9 cellular contexts compared by ENCODE assay signal in the genomic region with DNA sequence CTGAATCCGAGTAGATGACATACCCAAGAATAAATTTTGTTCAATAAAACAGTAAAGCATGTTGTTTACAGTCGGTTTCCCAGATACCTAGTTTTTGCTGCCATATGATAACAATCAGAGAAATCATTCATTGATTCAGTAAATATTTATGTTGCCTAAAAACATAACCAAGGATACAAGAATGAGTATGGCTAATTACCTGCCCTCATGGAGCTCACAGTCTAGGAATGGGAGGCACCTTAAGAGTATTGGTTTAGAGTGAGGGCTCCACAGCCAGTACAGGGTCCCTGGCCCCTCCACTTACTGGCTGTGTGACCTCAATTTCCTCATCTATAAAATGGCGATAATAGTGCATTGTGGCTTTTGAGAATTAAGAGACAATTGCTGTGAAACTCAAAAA. TPM values are rescaled to one million over a fixed set of nuclear protein-coding genes. Genes with fewer than 3 reads are reported as not detected.
DNase-seq lines count a peak whose midpoint lies in the region; ATAC-seq and TF ChIP-seq lines count a peak whose summit lies in the region.
"Had no signal": no experiment of that assay in that cellular context is flagged by ENCODE, and none has a peak within 500 bp of the region (broad histone marks: within the 10 kb centered on the region; RNA-seq: fewer than 3 reads in every experiment).

No MANE protein-coding gene starts in this region.

- H3K27me3 Mint-ChIP-seq in activated CD4-positive, alpha-beta T cell treated with anti-CD3 and anti-CD28 coated beads, Interleukin-2, amount 10 ng/mL, durations not matched to agents 24 days and 14 days, result no peaks in the 10 kb centered on the region

- no peak for DNase-seq in activated CD4-positive, alpha-beta T cell treated with anti-CD3 and anti-CD28 coated beads, Interleukin-2, amount 10 ng/mL, durations not matched to agents 24 days and 14 days
- DNase-seq in activated CD4-positive, alpha-beta T cell treated with anti-CD3 and anti-CD28 coated beads, Interleukin-2, amount 50 U/mL, for 48 hours, result no peak
- DNase-seq in adipocyte (ENCODE audit: low read depth), result no peak
- DNase-seq in thoracic aorta (ENCODE audit: low spot score), result no peak
- no peak for DNase-seq in HuH-7 (ENCODE audit: low spot score)
- no peak for DNase-seq in stimulated activated CD4-positive, alpha-beta T cell treated with anti-CD3 and anti-CD28 coated beads, Interleukin-4, amount 100 ng/mL, for 1 hour
- DNase-seq in AG08396 (ENCODE audit: low spot score), result no peak

- intact Hi-C loops in activated CD4-positive, alpha-beta T cell treated with anti-CD3 and anti-CD28 coated beads, Interleukin-2, amount 10 ng/mL, durations not matched to agents 24 days and 14 days (cut with micrococcal nuclease), result no loop called here

- peaks cover 73% of the 10 kb centered on the region for H3K4me1 Mint-ChIP-seq in activated CD4-positive, alpha-beta T cell treated with anti-CD3 and anti-CD28 coated beads, Interleukin-2, amount 10 ng/mL, durations not matched to agents 24 days and 14 days

- no peaks in the 10 kb centered on the region for H3K9me3 ChIP-seq in adipocyte (ENCODE audit: control insufficient read depth, low read length)
- no peaks in the 10 kb centered on the region for H3K9me3 ChIP-seq in liver (ENCODE audit: control insufficient read depth in 4 of 4, low read length in 3 of 4)
- H3K9me3 ChIP-seq in thoracic aorta, result no peaks in the 10 kb centered on the region

- H3K36me3 Mint-ChIP-seq in activated CD4-positive, alpha-beta T cell treated with anti-CD3 and anti-CD28 coated beads, Interleukin-2, amount 10 ng/mL, durations not matched to agents 24 days and 14 days (ENCODE audit: low read depth), result peaks cover 69% of the 10 kb centered on the region

- H3K27ac ChIP-seq in liver (ENCODE audit: low read depth in 1 of 2, low read length in 2 of 2), result no peak overlapping the region
- H3K27ac ChIP-seq in thoracic aorta, result no peak overlapping the region

- H3K36me3 ChIP-seq in adipocyte (ENCODE audit: control insufficient read depth, insufficient read depth, low read length, severe bottlenecking) (peaks cover 57% of the 10 kb centered on the region), liver (ENCODE audit: control insufficient read depth in 4 of 4, insufficient read depth in 3 of 4, low read depth in 1 of 4, low read length in 3 of 4) (peaks cover 1 to 17% (median 10%) of the 10 kb centered on the region in 4 donors), thoracic aorta (no peaks in the 10 kb centered on the region)

- peak overlapping the region; percentile 98 for H3K27ac Mint-ChIP-seq in activated CD4-positive, alpha-beta T cell treated with anti-CD3 and anti-CD28 coated beads, Interleukin-2, amount 10 ng/mL, durations not matched to agents 24 days and 14 days

- H3K4me1 ChIP-seq in adipocyte (ENCODE audit: control insufficient read depth, insufficient read depth, low read length) (peaks cover 42% of the 10 kb centered on the region), liver (ENCODE audit: control insufficient read depth in 4 of 4, insufficient read depth in 4 of 4, low read length in 3 of 4) (peaks cover 2 to 31% (median 23%) of the 10 kb centered on the region in 4 donors), thoracic aorta (ENCODE audit: control insufficient read depth in 1 of 2, low read depth in 2 of 2) (peaks cover 24 to 61% of the 10 kb centered on the region in 2 donors)

- H3K9me3 Mint-ChIP-seq in activated CD4-positive, alpha-beta T cell treated with anti-CD3 and anti-CD28 coated beads, Interleukin-2, amount 10 ng/mL, durations not matched to agents 24 days and 14 days, result no peaks in the 10 kb centered on the region

- no peak for ATAC-seq in thoracic aorta (ENCODE audit: insufficient number of reproducible peaks, low FRiP score, low read depth)

- TF ChIP-seq CTCF in liver (IDR thresholded peaks at IDR 0.05; ENCODE audit: low read depth, low read length, missing input control) (no peak), thoracic aorta (IDR thresholded peaks at IDR 0.05) (no peak)

- H3K4me3 ChIP-seq in adipocyte (ENCODE audit: low read length), result peak overlapping the region; percentile 95
- peak overlapping the region; percentile 78 to 99 (median 98) for H3K4me3 ChIP-seq in liver (ENCODE audit: low read depth in 1 of 3, low read length in 3 of 3)
- peak overlapping the region; percentile 79 for H3K4me3 ChIP-seq in thoracic aorta

- TF ChIP-seq RAD21 in liver (IDR thresholded peaks at IDR 0.05), result no peak

- H3K9ac ChIP-seq in adipocyte (ENCODE audit: low read length) (peak overlapping the region; percentile 99), liver (ENCODE audit: low read depth in 1 of 2, low read length in 2 of 2) (peak overlapping the region; percentile 97)

- 51% methylated on average over 3 of the region's 3 CpGs for WGBS in liver

- H3K4me3 Mint-ChIP-seq in activated CD4-positive, alpha-beta T cell treated with anti-CD3 and anti-CD28 coated beads, Interleukin-2, amount 10 ng/mL, durations not matched to agents 24 days and 14 days, result peak overlapping the region; percentile 100

- H3K27me3 ChIP-seq in adipocyte (replicated peaks; ENCODE audit: control insufficient read depth, insufficient read depth, low read length) (no peaks in the 10 kb centered on the region), liver (ENCODE audit: control insufficient read depth in 4 of 4, insufficient read depth in 4 of 4, low read length in 3 of 4) (no peaks in the 10 kb centered on the region), thoracic aorta (replicated peaks; ENCODE audit: insufficient read depth) (no peaks in the 10 kb centered on the region)

TF ChIP-seq in liver, 16 proteins besides CTCF, POLR2A, EP300 and RAD21:
- TF ChIP-seq RXRA (IDR thresholded peaks at IDR 0.05) (no peak), GABPA (IDR thresholded peaks at IDR 0.05 in 1 of 2, conservative IDR thresholded peaks at IDR 0.05 in 1 of 2) (no peak)
- TF ChIP-seq, protein P1, sequence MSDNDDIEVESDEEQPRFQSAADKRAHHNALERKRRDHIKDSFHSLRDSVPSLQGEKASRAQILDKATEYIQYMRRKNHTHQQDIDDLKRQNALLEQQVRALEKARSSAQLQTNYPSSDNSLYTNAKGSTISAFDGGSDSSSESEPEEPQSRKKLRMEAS (IDR thresholded peaks at IDR 0.05), result no peak

RNA-seq across cellular contexts. Expression of a gene that starts 0.9 kb away (rescaled TPM):
- 308 and 325 TPM in 2 replicates for total RNA-seq in activated CD4-positive, alpha-beta T cell treated with anti-CD3 and anti-CD28 coated beads, Interleukin-2, amount 10 ng/mL, durations not matched to agents 24 days and 14 days
- total RNA-seq in liver (100 to 1,000 TPM; 143 to 212 TPM), thoracic aorta (10 to 100 TPM; 92.1 to 99.9 TPM)
- polyA plus RNA-seq in liver, result 100 to 1,000 TPM; 234 to 257 TPM

RNA-seq across cellular contexts. Expression of a gene that starts 1.1 kb away (rescaled TPM):
- total RNA-seq in activated CD4-positive, alpha-beta T cell treated with anti-CD3 and anti-CD28 coated beads, Interleukin-2, amount 10 ng/mL, durations not matched to agents 24 days and 14 days, result 60.9 and 65.0 TPM in 2 replicates
- total RNA-seq in liver (10 to 100 TPM; 12.7 to 21.9 TPM), thoracic aorta (10 to 100 TPM; 24.9 to 40.6 TPM)
- polyA plus RNA-seq in liver, result 10 to 100 TPM; 17.9 to 25.3 TPM

RNA-seq across cellular contexts. Expression of a gene that starts 22.6 kb away (rescaled TPM):
- 0.65 and 0.71 TPM in 2 replicates for total RNA-seq in activated CD4-positive, alpha-beta T cell treated with anti-CD3 and anti-CD28 coated beads, Interleukin-2, amount 10 ng/mL, durations not matched to agents 24 days and 14 days
- total RNA-seq in liver (10 to 100 TPM in 1 of 2 donors, 1 to 10 TPM in 1; 2.8 to 10.6 TPM), thoracic aorta (10 to 100 TPM in 1 of 2 donors, 1 to 10 TPM in 1; 1.6 to 11.5 TPM)
- 10 to 100 TPM in 1 of 2 donors, under 1 TPM in 1; 0.96 to 10.9 TPM for polyA plus RNA-seq in liver

RNA-seq across cellular contexts. Expression of a gene that starts 23.6 kb away (rescaled TPM):
- 2.1 and 2.7 TPM in 2 replicates for total RNA-seq in activated CD4-positive, alpha-beta T cell treated with anti-CD3 and anti-CD28 coated beads, Interleukin-2, amount 10 ng/mL, durations not matched to agents 24 days and 14 days
- total RNA-seq in liver, result 1 to 10 TPM; 4.0 to 6.4 TPM
- polyA plus RNA-seq in liver, result 10 to 100 TPM; 14.4 to 16.3 TPM
- 10 to 100 TPM; 27.5 to 31.4 TPM for total RNA-seq in thoracic aorta

RNA-seq across cellular contexts. Expression of a gene that starts 53.2 kb away (rescaled TPM):
- total RNA-seq in activated CD4-positive, alpha-beta T cell treated with anti-CD3 and anti-CD28 coated beads, Interleukin-2, amount 10 ng/mL, durations not matched to agents 24 days and 14 days, result not detected in 2 replicates
- total RNA-seq in liver (1 to 10 TPM; 2.3 to 4.0 TPM), thoracic aorta (10 to 100 TPM in 1 of 2 donors, 1 to 10 TPM in 1; 6.2 to 29.5 TPM)
- 1 to 10 TPM in 1 of 2 donors, under 1 TPM in 1; 0.97 to 5.6 TPM for polyA plus RNA-seq in liver
- total RNA-seq: activated CD8-positive, alpha-beta memory T cell treated with anti-CD3 and anti-CD28 coated beads for 36 hours had no signal
